Comparison of ENCODE assay signal across 1 cellular context in the genomic region with DNA sequence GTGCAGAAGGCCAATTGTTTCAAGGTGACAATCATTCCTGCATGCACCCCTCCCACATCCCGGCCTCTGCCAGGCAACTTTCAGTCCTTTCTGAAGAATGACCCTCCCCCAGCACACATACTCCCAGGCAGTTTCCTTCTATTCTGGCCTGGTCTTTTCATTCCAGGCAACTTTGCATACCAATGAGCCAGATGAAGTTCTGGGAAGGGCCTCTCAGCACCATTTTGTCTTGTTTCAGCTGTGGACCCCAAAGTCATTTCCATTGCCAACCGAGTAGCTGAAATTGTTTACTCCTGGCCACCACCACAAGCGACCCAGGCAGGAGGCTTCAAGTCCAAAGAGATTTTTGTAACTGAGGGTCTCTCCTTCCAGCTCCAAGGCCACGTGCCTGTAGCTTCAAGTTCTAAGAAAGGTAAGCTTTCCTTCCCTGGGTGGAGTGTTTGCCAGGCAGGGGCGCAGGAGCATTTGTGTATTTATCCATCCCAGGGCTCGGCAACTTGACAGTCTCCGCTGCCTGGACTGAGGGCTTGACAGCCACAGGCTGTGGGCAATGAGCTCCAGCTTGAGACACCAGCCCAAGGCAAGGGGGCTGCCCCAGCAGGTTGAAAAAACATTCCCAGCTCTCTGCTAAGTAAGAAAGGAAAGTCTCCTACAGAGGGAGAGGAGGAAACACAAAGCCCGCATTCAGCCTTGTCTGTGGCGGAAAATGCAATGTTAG.
TF ChIP-seq lines count a peak whose summit lies in the region.

No MANE protein-coding gene starts in this region.

TF ChIP-seq in WTC11, 78 proteins besides CTCF, POLR2A, EP300 and RAD21 (continued from another document):
- TF ChIP-seq, protein P1, sequence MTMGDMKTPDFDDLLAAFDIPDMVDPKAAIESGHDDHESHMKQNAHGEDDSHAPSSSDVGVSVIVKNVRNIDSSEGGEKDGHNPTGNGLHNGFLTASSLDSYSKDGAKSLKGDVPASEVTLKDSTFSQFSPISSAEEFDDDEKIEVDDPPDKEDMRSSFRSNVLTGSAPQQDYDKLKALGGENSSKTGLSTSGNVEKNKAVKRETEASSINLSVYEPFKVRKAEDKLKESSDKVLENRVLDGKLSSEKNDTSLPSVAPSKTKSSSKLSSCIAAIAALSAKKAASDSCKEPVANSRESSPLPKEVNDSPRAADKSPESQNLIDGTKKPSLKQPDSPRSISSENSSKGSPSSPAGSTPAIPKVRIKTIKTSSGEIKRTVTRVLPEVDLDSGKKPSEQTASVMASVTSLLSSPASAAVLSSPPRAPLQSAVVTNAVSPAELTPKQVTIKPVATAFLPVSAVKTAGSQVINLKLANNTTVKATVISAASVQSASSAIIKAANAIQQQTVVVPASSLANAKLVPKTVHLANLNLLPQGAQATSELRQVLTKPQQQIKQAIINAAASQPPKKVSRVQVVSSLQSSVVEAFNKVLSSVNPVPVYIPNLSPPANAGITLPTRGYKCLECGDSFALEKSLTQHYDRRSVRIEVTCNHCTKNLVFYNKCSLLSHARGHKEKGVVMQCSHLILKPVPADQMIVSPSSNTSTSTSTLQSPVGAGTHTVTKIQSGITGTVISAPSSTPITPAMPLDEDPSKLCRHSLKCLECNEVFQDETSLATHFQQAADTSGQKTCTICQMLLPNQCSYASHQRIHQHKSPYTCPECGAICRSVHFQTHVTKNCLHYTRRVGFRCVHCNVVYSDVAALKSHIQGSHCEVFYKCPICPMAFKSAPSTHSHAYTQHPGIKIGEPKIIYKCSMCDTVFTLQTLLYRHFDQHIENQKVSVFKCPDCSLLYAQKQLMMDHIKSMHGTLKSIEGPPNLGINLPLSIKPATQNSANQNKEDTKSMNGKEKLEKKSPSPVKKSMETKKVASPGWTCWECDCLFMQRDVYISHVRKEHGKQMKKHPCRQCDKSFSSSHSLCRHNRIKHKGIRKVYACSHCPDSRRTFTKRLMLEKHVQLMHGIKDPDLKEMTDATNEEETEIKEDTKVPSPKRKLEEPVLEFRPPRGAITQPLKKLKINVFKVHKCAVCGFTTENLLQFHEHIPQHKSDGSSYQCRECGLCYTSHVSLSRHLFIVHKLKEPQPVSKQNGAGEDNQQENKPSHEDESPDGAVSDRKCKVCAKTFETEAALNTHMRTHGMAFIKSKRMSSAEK (CRISPR knock-in tag; IDR thresholded peaks at IDR 0.05; ENCODE audit: borderline replicate concordance) = peak; percentile 35; the same call in 1 of the 2 replicates
- TF ChIP-seq FOXP1 (CRISPR knock-in tag; IDR thresholded peaks at IDR 0.05; ENCODE audit: borderline replicate concordance) (no peak), TEAD1 (CRISPR knock-in tag; IDR thresholded peaks at IDR 0.05) (peak; percentile 36; the same call in 1 of the 2 replicates), PRRX2 (CRISPR knock-in tag; IDR thresholded peaks at IDR 0.05) (no peak), ZNF396 (CRISPR knock-in tag; IDR thresholded peaks at IDR 0.05; ENCODE audit: borderline replicate concordance) (peak; percentile 74; the same call in 1 of the 2 replicates), ZNF416 (CRISPR knock-in tag; IDR thresholded peaks at IDR 0.05) (no peak)
- TF ChIP-seq, protein P2, sequence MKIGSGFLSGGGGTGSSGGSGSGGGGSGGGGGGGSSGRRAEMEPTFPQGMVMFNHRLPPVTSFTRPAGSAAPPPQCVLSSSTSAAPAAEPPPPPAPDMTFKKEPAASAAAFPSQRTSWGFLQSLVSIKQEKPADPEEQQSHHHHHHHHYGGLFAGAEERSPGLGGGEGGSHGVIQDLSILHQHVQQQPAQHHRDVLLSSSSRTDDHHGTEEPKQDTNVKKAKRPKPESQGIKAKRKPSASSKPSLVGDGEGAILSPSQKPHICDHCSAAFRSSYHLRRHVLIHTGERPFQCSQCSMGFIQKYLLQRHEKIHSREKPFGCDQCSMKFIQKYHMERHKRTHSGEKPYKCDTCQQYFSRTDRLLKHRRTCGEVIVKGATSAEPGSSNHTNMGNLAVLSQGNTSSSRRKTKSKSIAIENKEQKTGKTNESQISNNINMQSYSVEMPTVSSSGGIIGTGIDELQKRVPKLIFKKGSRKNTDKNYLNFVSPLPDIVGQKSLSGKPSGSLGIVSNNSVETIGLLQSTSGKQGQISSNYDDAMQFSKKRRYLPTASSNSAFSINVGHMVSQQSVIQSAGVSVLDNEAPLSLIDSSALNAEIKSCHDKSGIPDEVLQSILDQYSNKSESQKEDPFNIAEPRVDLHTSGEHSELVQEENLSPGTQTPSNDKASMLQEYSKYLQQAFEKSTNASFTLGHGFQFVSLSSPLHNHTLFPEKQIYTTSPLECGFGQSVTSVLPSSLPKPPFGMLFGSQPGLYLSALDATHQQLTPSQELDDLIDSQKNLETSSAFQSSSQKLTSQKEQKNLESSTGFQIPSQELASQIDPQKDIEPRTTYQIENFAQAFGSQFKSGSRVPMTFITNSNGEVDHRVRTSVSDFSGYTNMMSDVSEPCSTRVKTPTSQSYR (CRISPR knock-in tag; IDR thresholded peaks at IDR 0.05) = peak; percentile 56; the same call in 1 of the 2 replicates
- TF ChIP-seq, protein P3, sequence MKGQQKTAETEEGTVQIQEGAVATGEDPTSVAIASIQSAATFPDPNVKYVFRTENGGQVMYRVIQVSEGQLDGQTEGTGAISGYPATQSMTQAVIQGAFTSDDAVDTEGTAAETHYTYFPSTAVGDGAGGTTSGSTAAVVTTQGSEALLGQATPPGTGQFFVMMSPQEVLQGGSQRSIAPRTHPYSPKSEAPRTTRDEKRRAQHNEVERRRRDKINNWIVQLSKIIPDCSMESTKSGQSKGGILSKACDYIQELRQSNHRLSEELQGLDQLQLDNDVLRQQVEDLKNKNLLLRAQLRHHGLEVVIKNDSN (CRISPR knock-in tag; IDR thresholded peaks at IDR 0.05) = peak; percentile 50; the same call in 1 of the 2 replicates
- TF ChIP-seq, protein P4, sequence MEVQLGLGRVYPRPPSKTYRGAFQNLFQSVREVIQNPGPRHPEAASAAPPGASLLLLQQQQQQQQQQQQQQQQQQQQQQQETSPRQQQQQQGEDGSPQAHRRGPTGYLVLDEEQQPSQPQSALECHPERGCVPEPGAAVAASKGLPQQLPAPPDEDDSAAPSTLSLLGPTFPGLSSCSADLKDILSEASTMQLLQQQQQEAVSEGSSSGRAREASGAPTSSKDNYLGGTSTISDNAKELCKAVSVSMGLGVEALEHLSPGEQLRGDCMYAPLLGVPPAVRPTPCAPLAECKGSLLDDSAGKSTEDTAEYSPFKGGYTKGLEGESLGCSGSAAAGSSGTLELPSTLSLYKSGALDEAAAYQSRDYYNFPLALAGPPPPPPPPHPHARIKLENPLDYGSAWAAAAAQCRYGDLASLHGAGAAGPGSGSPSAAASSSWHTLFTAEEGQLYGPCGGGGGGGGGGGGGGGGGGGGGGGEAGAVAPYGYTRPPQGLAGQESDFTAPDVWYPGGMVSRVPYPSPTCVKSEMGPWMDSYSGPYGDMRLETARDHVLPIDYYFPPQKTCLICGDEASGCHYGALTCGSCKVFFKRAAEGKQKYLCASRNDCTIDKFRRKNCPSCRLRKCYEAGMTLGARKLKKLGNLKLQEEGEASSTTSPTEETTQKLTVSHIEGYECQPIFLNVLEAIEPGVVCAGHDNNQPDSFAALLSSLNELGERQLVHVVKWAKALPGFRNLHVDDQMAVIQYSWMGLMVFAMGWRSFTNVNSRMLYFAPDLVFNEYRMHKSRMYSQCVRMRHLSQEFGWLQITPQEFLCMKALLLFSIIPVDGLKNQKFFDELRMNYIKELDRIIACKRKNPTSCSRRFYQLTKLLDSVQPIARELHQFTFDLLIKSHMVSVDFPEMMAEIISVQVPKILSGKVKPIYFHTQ (CRISPR knock-in tag; IDR thresholded peaks at IDR 0.05) = peak; percentile 61; the same call in 1 of the 2 replicates
- TF ChIP-seq, protein P5, sequence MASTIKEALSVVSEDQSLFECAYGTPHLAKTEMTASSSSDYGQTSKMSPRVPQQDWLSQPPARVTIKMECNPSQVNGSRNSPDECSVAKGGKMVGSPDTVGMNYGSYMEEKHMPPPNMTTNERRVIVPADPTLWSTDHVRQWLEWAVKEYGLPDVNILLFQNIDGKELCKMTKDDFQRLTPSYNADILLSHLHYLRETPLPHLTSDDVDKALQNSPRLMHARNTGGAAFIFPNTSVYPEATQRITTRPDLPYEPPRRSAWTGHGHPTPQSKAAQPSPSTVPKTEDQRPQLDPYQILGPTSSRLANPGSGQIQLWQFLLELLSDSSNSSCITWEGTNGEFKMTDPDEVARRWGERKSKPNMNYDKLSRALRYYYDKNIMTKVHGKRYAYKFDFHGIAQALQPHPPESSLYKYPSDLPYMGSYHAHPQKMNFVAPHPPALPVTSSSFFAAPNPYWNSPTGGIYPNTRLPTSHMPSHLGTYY (CRISPR knock-in tag; IDR thresholded peaks at IDR 0.05) = 0 out of 2 replicates have a peak, but pooled peaks have one; percentile 59
- TF ChIP-seq, protein P6, sequence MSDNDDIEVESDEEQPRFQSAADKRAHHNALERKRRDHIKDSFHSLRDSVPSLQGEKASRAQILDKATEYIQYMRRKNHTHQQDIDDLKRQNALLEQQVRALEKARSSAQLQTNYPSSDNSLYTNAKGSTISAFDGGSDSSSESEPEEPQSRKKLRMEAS (CRISPR knock-in tag; IDR thresholded peaks at IDR 0.05) = peak; percentile 85
- TF ChIP-seq, protein P7, sequence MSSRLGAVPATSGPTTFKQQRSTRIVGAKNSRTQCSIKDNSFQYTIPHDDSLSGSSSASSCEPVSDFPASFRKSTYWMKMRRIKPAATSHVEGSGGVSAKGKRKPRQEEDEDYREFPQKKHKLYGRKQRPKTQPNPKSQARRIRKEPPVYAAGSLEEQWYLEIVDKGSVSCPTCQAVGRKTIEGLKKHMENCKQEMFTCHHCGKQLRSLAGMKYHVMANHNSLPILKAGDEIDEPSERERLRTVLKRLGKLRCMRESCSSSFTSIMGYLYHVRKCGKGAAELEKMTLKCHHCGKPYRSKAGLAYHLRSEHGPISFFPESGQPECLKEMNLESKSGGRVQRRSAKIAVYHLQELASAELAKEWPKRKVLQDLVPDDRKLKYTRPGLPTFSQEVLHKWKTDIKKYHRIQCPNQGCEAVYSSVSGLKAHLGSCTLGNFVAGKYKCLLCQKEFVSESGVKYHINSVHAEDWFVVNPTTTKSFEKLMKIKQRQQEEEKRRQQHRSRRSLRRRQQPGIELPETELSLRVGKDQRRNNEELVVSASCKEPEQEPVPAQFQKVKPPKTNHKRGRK (CRISPR knock-in tag; IDR thresholded peaks at IDR 0.05; ENCODE audit: borderline replicate concordance) = no peak
